ENCODE assay signal across 8 cellular contexts in the genomic region with DNA sequence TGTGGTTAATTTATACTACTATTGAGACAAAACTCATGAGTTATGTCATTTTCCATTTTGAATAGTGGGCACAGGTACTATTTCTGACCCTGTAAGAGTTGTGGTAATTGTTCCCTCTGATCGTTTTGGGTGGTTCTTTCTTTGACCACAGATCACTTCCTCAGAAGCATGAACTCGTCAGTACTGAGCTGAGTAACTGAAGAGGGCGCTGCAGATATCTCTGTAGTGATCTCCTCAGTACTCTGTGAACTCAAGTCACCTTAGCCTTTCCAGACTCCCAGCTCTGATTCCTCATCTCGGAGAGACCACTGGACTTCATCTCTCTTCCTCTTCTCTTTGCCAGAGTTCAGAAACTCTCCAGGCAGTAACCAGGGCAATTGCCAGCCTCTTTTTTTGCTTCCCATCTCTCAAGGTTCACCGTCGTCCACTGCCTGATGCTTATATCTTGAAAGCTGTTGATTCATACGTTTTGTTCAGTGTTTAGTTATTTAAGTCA. TPM values are rescaled to one million over a fixed set of nuclear protein-coding genes. Genes with fewer than 3 reads are reported as not detected.
A peak's percentile ranks its signal among the peaks of the same experiment; 100 is the strongest.
DNase-seq lines count a peak whose midpoint lies in the region; ATAC-seq and TF ChIP-seq lines count a peak whose summit lies in the region.

No MANE protein-coding gene starts in this region.

- 28 to 36% (median 31%) methylated on average over 7 of the region's 7 CpGs for WGBS in heart left ventricle, 4 donors

- no peak overlapping the region for H3K4me3 Mint-ChIP-seq in CD4-positive, alpha-beta T cell

- ATAC-seq in CD4-positive, alpha-beta T cell (ENCODE audit: poor library complexity): peak; percentile 80
- ATAC-seq in GM21360 (IDR thresholded peaks at IDR 0.05; ENCODE audit: unreplicated experiment) (peak; percentile 95), heart left ventricle (peak in 3 of 4 donors; percentile 62 to 83 (median 78))

- no peak overlapping the region for H3K27ac Mint-ChIP-seq in CD4-positive, alpha-beta T cell

- H3K4me1 Mint-ChIP-seq in CD4-positive, alpha-beta T cell (ENCODE audit: low read depth): peaks cover 18% of the 10 kb centered on the region

- peak; percentile 61 for TF ChIP-seq CTCF in CD4-positive, alpha-beta T cell (IDR thresholded peaks at IDR 0.05)
- peak in 8 of 12 donors; percentile 12 to 43 (median 28) for TF ChIP-seq CTCF in heart left ventricle (IDR thresholded peaks at IDR 0.05)

- no peaks in the 10 kb centered on the region for H3K9me3 Mint-ChIP-seq in CD4-positive, alpha-beta T cell

- POLR2A ChIA-PET in CD4-positive, alpha-beta T cell (lab: Charles Lee): no interaction called here

- no peak for TF ChIP-seq POLR2A in heart left ventricle (IDR thresholded peaks at IDR 0.05)

- intact Hi-C loops in CD4-positive, alpha-beta T cell (cut with DNase I, micrococcal nuclease): loop anchor here (1.0 to 2.0 kb wide), 2 partner anchors 141 kb away; no protein-coding TSS in a partner anchor
- intact Hi-C loops in heart left ventricle (cut with DNase I): loop anchor here in 1 of 10 donors (5.0 kb wide), 1 partner anchor 35 kb away; no protein-coding TSS in a partner anchor

- peak in 6 of 10 experiments; percentile 7 to 32 (median 12) for DNase-seq in CD4-positive, alpha-beta T cell
- peak; percentile 41 for DNase-seq in HT-29 (ENCODE audit: low spot score)
- DNase-seq in activated CD4-positive, alpha-beta T cell treated with anti-CD3 and anti-CD28 coated beads, Interleukin-2, amount 50 U/mL, for 1 hour: peak; percentile 17
- peak in 1 of 5 donors; percentile 22 for DNase-seq in heart left ventricle
- peak; percentile 13 to 17 for DNase-seq in stimulated activated CD8-positive, alpha-beta memory T cell treated with anti-CD3 and anti-CD28 coated beads, Interleukin-4, amount 100 ng/mL, for 1 hour (ENCODE audit: low read depth in 2 of 2, low spot score in 1 of 2)
- DNase-seq in hepatic stellate cell (ENCODE audit: low spot score): no peak
- no peak for DNase-seq in NCI-H1105 treated with DMSO at 0.1 percent for 48 hours (lab: John Stamatoyannopoulos, UW)

- peaks cover 3% of the 10 kb centered on the region for H3K27me3 ChIP-seq in CD4-positive, alpha-beta T cell (ENCODE audit: control insufficient read depth, insufficient read depth, low read length)
- peaks cover 0 to 68% (median 5%) of the 10 kb centered on the region in 9 donors for H3K27me3 ChIP-seq in heart left ventricle

- H3K36me3 ChIP-seq in heart left ventricle: no peaks in the 10 kb centered on the region

- CTCF ChIA-PET in CD4-positive, alpha-beta T cell (lab: Charles Lee): interaction anchor here (0.9 to 2.1 kb wide), 5 partner anchors 10 to 141 kb away, joined by 3 to 11 read pairs (median 5); no protein-coding TSS in a partner anchor

- peaks cover 10% of the 10 kb centered on the region for H3K27me3 Mint-ChIP-seq in CD4-positive, alpha-beta T cell

- H3K4me1 ChIP-seq in heart left ventricle: peaks cover 0 to 6% (median 0%) of the 10 kb centered on the region in 12 donors

- no peaks in the 10 kb centered on the region for H3K36me3 Mint-ChIP-seq in CD4-positive, alpha-beta T cell (ENCODE audit: low read depth)

- no peaks in the 10 kb centered on the region for H3K9me3 ChIP-seq in CD4-positive, alpha-beta T cell (ENCODE audit: control insufficient read depth, low read length)
- H3K9me3 ChIP-seq in heart left ventricle: no peaks in the 10 kb centered on the region

- no peak overlapping the region for H3K4me3 ChIP-seq in heart left ventricle

- no peak overlapping the region for H3K27ac ChIP-seq in CD4-positive, alpha-beta T cell (ENCODE audit: low read depth, low read length)
- H3K27ac ChIP-seq in heart left ventricle: no peak overlapping the region

RNA-seq across cellular contexts. Expression of gene IL1RL1, which starts 9.4 kb away (rescaled TPM):
- total RNA-seq in CD4-positive, alpha-beta T cell: not detected
- not detected in 2 replicates for total RNA-seq in HT-29 (2014; rRNA removed; shearing (Covaris generic))
- total RNA-seq in heart left ventricle: 10 to 100 TPM in 2 of 9 donors, 1 to 10 TPM in 3, under 1 TPM in 4; 0.25 to 84.9 (median 1.6) TPM
- 10 to 100 TPM in 1 of 2 donors, 1 to 10 TPM in 1; 1.1 to 36.6 TPM for polyA plus RNA-seq in heart left ventricle

RNA-seq across cellular contexts. Expression of gene IL18R1, which starts 53.7 kb away (rescaled TPM):
- total RNA-seq in CD4-positive, alpha-beta T cell: 1 to 10 TPM; 7.6 to 9.1 TPM
- 0.05 TPM in 1 of 2 replicates, not detected in the other for total RNA-seq in HT-29 (2014; rRNA removed; shearing (Covaris generic))
- 1 to 10 TPM in 6 of 9 donors, under 1 TPM in 3; 0.50 to 4.3 (median 1.8) TPM for total RNA-seq in heart left ventricle
- polyA plus RNA-seq in heart left ventricle: 1 to 10 TPM; 1.1 to 3.4 TPM

Comparison
In these comparisons a context has a peak if more than half of its experiments do, and no peak if none do; other contexts are left out.
1. DNase-seq: peak in CD4-positive, alpha-beta T cell (6 of 10), HT-29 (single experiment), activated CD4-positive, alpha-beta T cell treated with anti-CD3 and anti-CD28 coated beads, Interleukin-2, amount 50 U/mL, for 1 hour (single experiment) and stimulated activated CD8-positive, alpha-beta memory T cell treated with anti-CD3 and anti-CD28 coated beads, Interleukin-4, amount 100 ng/mL, for 1 hour (2 of 2); none in hepatic stellate cell (single experiment) and NCI-H1105 treated with DMSO at 0.1 percent for 48 hours (single experiment).
2. Peak in every context shown above with its lines, with median percentiles within 50 percentile points of each other: ATAC-seq.